20 cellular contexts compared by ENCODE assay signal in the genomic region with DNA sequence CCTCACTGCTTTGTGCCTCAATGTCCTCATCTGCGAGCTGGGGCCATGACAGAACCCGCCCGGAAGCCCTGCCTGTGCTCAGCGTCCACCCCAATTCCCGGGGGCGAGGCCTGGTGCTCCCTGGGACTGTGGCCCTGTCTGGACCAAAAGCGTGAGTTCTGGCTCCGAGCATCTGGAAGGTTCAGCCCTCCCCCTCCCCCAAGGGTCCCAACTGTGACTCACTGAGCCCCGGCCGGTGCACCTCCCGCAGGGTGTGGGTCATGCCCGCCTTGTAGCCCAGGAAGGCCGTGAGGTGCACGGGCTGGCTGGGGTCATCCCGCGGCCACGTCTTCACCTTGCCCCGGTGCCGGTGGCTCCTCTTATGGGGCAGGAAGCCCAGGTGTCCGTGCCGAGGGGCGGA. TPM values are rescaled to one million over a fixed set of nuclear protein-coding genes. Genes with fewer than 3 reads are reported as not detected.
DNase-seq lines count a peak whose midpoint lies in the region; ATAC-seq and TF ChIP-seq lines count a peak whose summit lies in the region.
"Had no signal": no experiment of that assay in that cellular context is flagged by ENCODE, and none has a peak within 500 bp of the region (broad histone marks: within the 10 kb centered on the region; RNA-seq: fewer than 3 reads in every experiment).

No MANE protein-coding gene starts in this region.

- H3K4me1 ChIP-seq in RWPE2 (ENCODE audit: insufficient read depth, poor library complexity, severe bottlenecking) (peaks cover 8% of the 10 kb centered on the region), hepatocyte (ENCODE audit: insufficient read depth) (no peaks in the 10 kb centered on the region), skeletal muscle tissue (ENCODE audit: control insufficient read depth in 3 of 3, insufficient read depth in 3 of 3, low read length in 3 of 3) (peaks cover 28 to 51% (median 36%) of the 10 kb centered on the region in 3 donors)
- H3K4me1 ChIP-seq: BE2C, Caco-2 had no signal

- H3K27me3 ChIP-seq in RWPE2 (ENCODE audit: insufficient read depth, poor library complexity, severe bottlenecking) (no peaks in the 10 kb centered on the region), hepatocyte (no peaks in the 10 kb centered on the region), skeletal muscle tissue (ENCODE audit: control insufficient read depth in 3 of 3, insufficient read depth in 3 of 3, low read length in 3 of 3) (no peaks in the 10 kb centered on the region)
- H3K27me3 ChIP-seq: BE2C, SJCRH30 had no signal

- no peak for TF ChIP-seq CTCF in RWPE2 (IDR thresholded peaks at IDR 0.05; ENCODE audit: poor library complexity, severe bottlenecking)
- no peak for TF ChIP-seq CTCF in hepatocyte (IDR thresholded peaks at IDR 0.05; ENCODE audit: poor library complexity)

- no peak overlapping the region for H3K4me2 ChIP-seq in hepatocyte
- H3K4me2 ChIP-seq: GM23338 had no signal

- H3K27ac ChIP-seq in RWPE2 (ENCODE audit: poor library complexity, severe bottlenecking) = no peak overlapping the region
- no peak overlapping the region for H3K27ac ChIP-seq in hepatocyte
- peak overlapping the region; percentile 97 for H3K27ac ChIP-seq in skeletal muscle tissue (ENCODE audit: low read depth, low read length)

- no peak for ATAC-seq in RWPE2 (ENCODE audit: low read depth)
- ATAC-seq in left colon = no peak

- DNase-seq in RWPE2 (ENCODE audit: low spot score) (peak; percentile 60), cardiac septum (ENCODE audit: low spot score) (peak; percentile 74), hepatocyte (ENCODE audit: low spot score) (peak; percentile 3), left colon (no peak), kidney tubule cell (ENCODE audit: low spot score) (no peak), globus pallidus (ENCODE audit: low spot score) (no peak)
- DNase-seq: BE2C; Caco-2; CD4-positive, alpha-beta T cell; GF-D8; NCI-H1694 treated with DMSO at 0.1 percent for 48 hours; NCI-H2227 treated with DMSO at 0.1 percent for 48 hours; NCI-H510A treated with DMSO at 0.1 percent for 48 hours; NCI-H774; OCI-M1; RPMI8226 had no signal

- H3K9me2 ChIP-seq in hepatocyte (replicated peaks; ENCODE audit: insufficient read depth) = no peaks in the 10 kb centered on the region

- H3K79me2 ChIP-seq in hepatocyte = no peaks in the 10 kb centered on the region

- H3K36me3 ChIP-seq in RWPE2 (ENCODE audit: low read depth) (no peaks in the 10 kb centered on the region), hepatocyte (replicated peaks; ENCODE audit: insufficient read depth, low read depth) (no peaks in the 10 kb centered on the region), skeletal muscle tissue (ENCODE audit: control insufficient read depth in 3 of 3, insufficient read depth in 3 of 3, low read length in 3 of 3) (peaks cover 2 to 8% (median 5%) of the 10 kb centered on the region in 3 donors)
- H3K36me3 ChIP-seq: BE2C, SJCRH30 had no signal

- no peak overlapping the region for H2AFZ ChIP-seq in hepatocyte

- WGBS in hepatocyte (ENCODE audit: low lambda C conversion rate, missing lambda C conversion rate) = 97% methylated on average over 22 of the region's 22 CpGs

- intact Hi-C loops in cardiac septum (cut with DNase I) (no loop called here), left colon (cut with DNase I, micrococcal nuclease) (no loop called here)

- H3K4me3 ChIP-seq in RWPE2 (ENCODE audit: severe bottlenecking) = no peak overlapping the region
- no peak overlapping the region for H3K4me3 ChIP-seq in hepatocyte
- peak overlapping the region; percentile 78 to 90 (median 88) for H3K4me3 ChIP-seq in skeletal muscle tissue (ENCODE audit: low read length in 3 of 3)
- H3K4me3 ChIP-seq: GM23338, K562 had no signal

- H3K9ac ChIP-seq in skeletal muscle tissue (ENCODE audit: low read depth in 1 of 3, low read length in 3 of 3) = peak overlapping the region; percentile 91 to 98 (median 97)

- H4K20me1 ChIP-seq in hepatocyte (ENCODE audit: insufficient read depth, poor library complexity, severe bottlenecking) = no peaks in the 10 kb centered on the region

- H3K9me3 ChIP-seq in RWPE2 (ENCODE audit: severe bottlenecking) (no peaks in the 10 kb centered on the region), hepatocyte (ENCODE audit: low read depth) (no peaks in the 10 kb centered on the region), skeletal muscle tissue (ENCODE audit: control insufficient read depth in 3 of 3, low read length in 3 of 3) (no peaks in the 10 kb centered on the region)
- H3K9me3 ChIP-seq: BE2C, Caco-2, SJCRH30 had no signal

RNA-seq across cellular contexts. Expression of a gene that starts 0.8 kb away (rescaled TPM):
- total RNA-seq in cardiac septum (202 TPM), hepatocyte (not detected in 2 replicates), skeletal muscle tissue (84.5 TPM), left colon (not detected)
- polyA plus RNA-seq in hepatocyte = 0.08 TPM in 1 of 2 replicates, not detected in the other
- total RNA-seq: Caco-2; CD4-positive, alpha-beta T cell had no signal

RNA-seq across cellular contexts. Expression of a gene that starts 5.6 kb away (rescaled TPM):
- 390 TPM for total RNA-seq in cardiac septum
- 162 and 234 TPM in 2 replicates for total RNA-seq in hepatocyte
- polyA plus RNA-seq in hepatocyte = 244 and 251 TPM in 2 replicates
- total RNA-seq in skeletal muscle tissue = 130 TPM
- 100 to 1,000 TPM; 224 to 273 TPM for total RNA-seq in left colon

RNA-seq across cellular contexts. Expression of a gene that starts 10.7 kb away (rescaled TPM):
- 39.2 TPM for total RNA-seq in cardiac septum
- total RNA-seq in hepatocyte = 31.3 and 43.4 TPM in 2 replicates
- polyA plus RNA-seq in hepatocyte = 48.7 and 62.4 TPM in 2 replicates
- total RNA-seq in skeletal muscle tissue = 13.6 TPM
- total RNA-seq in left colon = 10 to 100 TPM; 46.0 to 46.6 TPM

RNA-seq across cellular contexts. Expression of a gene that starts 10.9 kb away (rescaled TPM):
- total RNA-seq in cardiac septum (702 TPM), hepatocyte (1,991 and 2,285 TPM in 2 replicates), skeletal muscle tissue (3,178 TPM), left colon (1,000 to 10,000 TPM; 1,705 to 1,742 TPM)
- polyA plus RNA-seq in hepatocyte = 1,449 and 1,663 TPM in 2 replicates

RNA-seq across cellular contexts. Expression of a gene that starts 12.9 kb away (rescaled TPM):
- not detected for total RNA-seq in cardiac septum
- total RNA-seq in hepatocyte = not detected in 2 replicates
- polyA plus RNA-seq in hepatocyte = not detected in 2 replicates
- total RNA-seq in skeletal muscle tissue = not detected
- not detected for total RNA-seq in left colon
- total RNA-seq: Caco-2; CD4-positive, alpha-beta T cell; GM23338; K562; SJCRH30 had no signal
- polyA plus RNA-seq: GM23338, K562 had no signal

Comparison
In these comparisons a context has a peak if more than half of its experiments do, and no peak if none do; other contexts are left out.
1. DNase-seq: peak in RWPE2 (single experiment), cardiac septum (single experiment) and hepatocyte (single experiment); none in left colon (0 of 2), kidney tubule cell (single experiment) and globus pallidus (single experiment).
2. H3K4me3 ChIP-seq: peak in skeletal muscle tissue (3 of 3); none in RWPE2 (single experiment) and hepatocyte (single experiment).
3. RNA of a gene that starts 0.8 kb away (total RNA-seq): 202 TPM in cardiac septum (single experiment) and 84.5 TPM in skeletal muscle tissue (single experiment); not detected in hepatocyte and not detected in left colon; every median in the first group is over 10 times any median in the second.